Comparison of ENCODE assay signal across 8 cellular contexts in genomic region chr17:77466140-77466539, GRCh38.
DNase-seq lines count a peak whose midpoint lies in the region; TF ChIP-seq lines count a peak whose summit lies in the region.

No MANE protein-coding gene starts in this region.

- H3K36me3 ChIP-seq in liver (ENCODE audit: control insufficient read depth in 4 of 4, insufficient read depth in 3 of 4, low read depth in 1 of 4, low read length in 3 of 4): peaks cover 0 to 7% (median 3%) of the 10 kb centered on the region in 4 donors
- H3K36me3 ChIP-seq in suprapubic skin: no peaks in the 10 kb centered on the region

- TF ChIP-seq EP300 in suprapubic skin (IDR thresholded peaks at IDR 0.05): no peak

- no peaks in the 10 kb centered on the region for H3K27me3 Mint-ChIP-seq in T-helper 1 cell treated with Interleukin-12 subunit alpha and Interleukin-12 subunit beta and Interleukin-4 antibody, amounts not matched to agents 30 μg/mL and 1 μg/mL, for 36 hours (ENCODE audit: low read depth)
- H3K27me3 Mint-ChIP-seq in brain: no peaks in the 10 kb centered on the region

- H3K4me1 Mint-ChIP-seq in T-helper 1 cell treated with Interleukin-12 subunit alpha and Interleukin-12 subunit beta and Interleukin-4 antibody, amounts not matched to agents 30 μg/mL and 1 μg/mL, for 36 hours (ENCODE audit: low read depth): peaks cover 68% of the 10 kb centered on the region
- peaks cover 80% of the 10 kb centered on the region for H3K4me1 Mint-ChIP-seq in brain

- H3K4me3 ChIP-seq in liver (ENCODE audit: low read depth in 1 of 3, low read length in 3 of 3) (no peak overlapping the region), suprapubic skin (no peak overlapping the region)

- no peak overlapping the region for H3K9ac ChIP-seq in liver (ENCODE audit: low read depth in 1 of 2, low read length in 2 of 2)

- no peaks in the 10 kb centered on the region for H3K9me3 ChIP-seq in liver (ENCODE audit: control insufficient read depth in 4 of 4, low read length in 3 of 4)
- H3K9me3 ChIP-seq in suprapubic skin: no peaks in the 10 kb centered on the region

- peaks cover 5% of the 10 kb centered on the region for H3K9me3 Mint-ChIP-seq in T-helper 1 cell treated with Interleukin-12 subunit alpha and Interleukin-12 subunit beta and Interleukin-4 antibody, amounts not matched to agents 30 μg/mL and 1 μg/mL, for 36 hours
- H3K9me3 Mint-ChIP-seq in brain: peaks cover 0 to 7% (median 0%) of the 10 kb centered on the region in 5 experiments

- no peak for TF ChIP-seq RAD21 in liver (IDR thresholded peaks at IDR 0.05)

- H3K36me3 Mint-ChIP-seq in T-helper 1 cell treated with Interleukin-12 subunit alpha and Interleukin-12 subunit beta and Interleukin-4 antibody, amounts not matched to agents 30 μg/mL and 1 μg/mL, for 36 hours (ENCODE audit: low read depth): peaks cover 48% of the 10 kb centered on the region
- H3K36me3 Mint-ChIP-seq in brain: peaks cover 32% of the 10 kb centered on the region

- H3K4me3 Mint-ChIP-seq in T-helper 1 cell treated with Interleukin-12 subunit alpha and Interleukin-12 subunit beta and Interleukin-4 antibody, amounts not matched to agents 30 μg/mL and 1 μg/mL, for 36 hours: peak overlapping the region; percentile 62
- peak overlapping the region; percentile 73 to 82 (median 77) for H3K4me3 Mint-ChIP-seq in brain

- 77% methylated on average over 13 of the region's 13 CpGs for WGBS in liver
- 81% methylated on average over 6 of the region's 13 CpGs for WGBS in suprapubic skin

- TF ChIP-seq POLR2A in suprapubic skin (IDR thresholded peaks at IDR 0.05): no peak

- TF ChIP-seq CTCF in brain (conservative IDR thresholded peaks at IDR 0.05) (no peak), liver (IDR thresholded peaks at IDR 0.05; ENCODE audit: low read depth, low read length, missing input control) (no peak), suprapubic skin (IDR thresholded peaks at IDR 0.05) (no peak)

- no peaks in the 10 kb centered on the region for H3K27me3 ChIP-seq in liver (ENCODE audit: control insufficient read depth in 4 of 4, insufficient read depth in 4 of 4, low read length in 3 of 4)
- no peaks in the 10 kb centered on the region for H3K27me3 ChIP-seq in suprapubic skin

- peak overlapping the region; percentile 80 for H3K27ac Mint-ChIP-seq in T-helper 1 cell treated with Interleukin-12 subunit alpha and Interleukin-12 subunit beta and Interleukin-4 antibody, amounts not matched to agents 30 μg/mL and 1 μg/mL, for 36 hours
- H3K27ac Mint-ChIP-seq in brain: peak overlapping the region; percentile 94 to 99 (median 97)

- H3K4me1 ChIP-seq in liver (ENCODE audit: control insufficient read depth in 4 of 4, insufficient read depth in 4 of 4, low read length in 3 of 4) (peaks cover 6 to 15% (median 10%) of the 10 kb centered on the region in 4 donors), suprapubic skin (peaks cover 69% of the 10 kb centered on the region)

- H3K27ac ChIP-seq in liver (ENCODE audit: low read depth in 1 of 2, low read length in 2 of 2) (peak overlapping the region; percentile 65 to 69), suprapubic skin (peak overlapping the region; percentile 38)

- DNase-seq in T-helper 1 cell: no peak
- DNase-seq in suprapubic skin (ENCODE audit: low spot score in 2 of 2): no peak
- DNase-seq in NCI-H345 treated with DMSO at 0.1 percent for 48 hours (lab: John Stamatoyannopoulos, UW; ENCODE audit: unreplicated experiment): no peak
- DNase-seq in mesenteric fat pad (ENCODE audit: low spot score): no peak
- no peak for DNase-seq in NCI-H524 (lab: John Stamatoyannopoulos, UW)

TF ChIP-seq in liver, 16 proteins besides CTCF, POLR2A, EP300 and RAD21:
- no peak for TF ChIP-seq YY1 (IDR thresholded peaks at IDR 0.05)
- TF ChIP-seq NR2F2 (IDR thresholded peaks at IDR 0.05): no peak
- no peak for TF ChIP-seq EGR1 (IDR thresholded peaks at IDR 0.05; ENCODE audit: low read depth in 2 of 2)
- TF ChIP-seq SP1 (IDR thresholded peaks at IDR 0.05): no peak
